ENCODE assay signal across 9 cellular contexts in genomic region chr1:75338974-75339483, GRCh38.
A peak's percentile ranks its signal among the peaks of the same experiment; 100 is the strongest.
DNase-seq lines count a peak whose midpoint lies in the region; ATAC-seq and TF ChIP-seq lines count a peak whose summit lies in the region.
"Had no signal": no experiment of that assay in that cellular context is flagged by ENCODE, and none has a peak within 500 bp of the region (broad histone marks: within the 10 kb centered on the region; RNA-seq: fewer than 3 reads in every experiment).

No MANE protein-coding gene starts in this region.

- H3K9me3 ChIP-seq in tibial artery, result no peaks in the 10 kb centered on the region

- no peak for TF ChIP-seq CTCF in tibial artery (IDR thresholded peaks at IDR 0.05)

- DNase-seq in astrocyte of the hippocampus (ENCODE audit: low read depth, low spot score) (peak; percentile 60), HK-2 (ENCODE audit: unreplicated experiment) (no peak), UCSD-AML1 (lab: John Stamatoyannopoulos, UW; ENCODE audit: unreplicated experiment) (no peak), NCI-H1694 (lab: John Stamatoyannopoulos, UW) (no peak), tibial artery (no peak)
- DNase-seq: GDM1 had no signal

- H3K27ac ChIP-seq in tibial artery, result no peak overlapping the region

- H3K4me3 ChIP-seq in tibial artery, result no peak overlapping the region

- ATAC-seq in GM18505 (IDR thresholded peaks at IDR 0.05; ENCODE audit: unreplicated experiment), result peak; percentile 89
- ATAC-seq in GM21529 (IDR thresholded peaks at IDR 0.05; ENCODE audit: unreplicated experiment), result peak; percentile 90
- peak; percentile 93 for ATAC-seq in HG03432 (IDR thresholded peaks at IDR 0.05; ENCODE audit: unreplicated experiment)

- H3K4me1 ChIP-seq in tibial artery, result no peaks in the 10 kb centered on the region

- H3K36me3 ChIP-seq in tibial artery, result no peaks in the 10 kb centered on the region

- intact Hi-C loops in tibial artery (cut with DNase I; ENCODE audit: low total_unique reads), result no loop called here

- no peaks in the 10 kb centered on the region for H3K27me3 ChIP-seq in tibial artery

- TF ChIP-seq POLR2A in GM18505 (IDR thresholded peaks at IDR 0.05; ENCODE audit: borderline replicate concordance, extremely low read depth, insufficient read depth, insufficient read length), result no peak
